In the genomic region with DNA sequence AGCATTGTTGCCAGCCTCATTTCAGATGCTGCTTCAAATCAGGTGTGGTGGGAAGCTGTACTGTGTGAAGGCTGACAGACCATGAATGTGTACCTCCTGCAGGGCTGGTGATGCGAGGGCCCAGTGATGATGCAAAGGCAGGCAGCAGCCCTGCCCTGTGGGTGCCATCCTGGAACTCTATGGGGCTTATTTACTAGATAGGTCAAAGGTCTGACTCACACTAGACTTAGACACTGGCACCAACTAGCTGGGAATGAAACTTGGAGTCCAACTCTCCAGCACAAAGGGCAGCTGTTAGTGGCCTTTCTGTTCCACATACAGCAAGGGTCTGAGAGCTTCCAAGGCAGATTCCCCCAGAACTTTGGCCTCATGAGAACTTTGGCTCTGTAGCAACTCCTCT, we compare ENCODE assay signal across 19 cellular contexts.
A peak's percentile ranks its signal among the peaks of the same experiment; 100 is the strongest.
DNase-seq lines count a peak whose midpoint lies in the region; ATAC-seq and TF ChIP-seq lines count a peak whose summit lies in the region.
"Had no signal": no experiment of that assay in that cellular context is flagged by ENCODE, and none has a peak within 500 bp of the region (broad histone marks: within the 10 kb centered on the region; RNA-seq: fewer than 3 reads in every experiment).

No MANE protein-coding gene starts in this region.

- peaks cover 10% of the 10 kb centered on the region for H3K27me3 Mint-ChIP-seq in WTC11 (ENCODE audit: low read depth)

- H3K27ac Mint-ChIP-seq in WTC11 = no peak overlapping the region
- no peak overlapping the region for H3K27ac Mint-ChIP-seq in stimulated activated effector memory CD8-positive, alpha-beta T cell treated with anti-CD3 and anti-CD28 coated beads, Interleukin-12 subunit alpha, Interleukin-12 subunit beta, amount 100 ng/mL, for 72 hours
- H3K27ac Mint-ChIP-seq: B cell, IgD-negative memory B cell had no signal

- ATAC-seq in WTC11 (peak; percentile 24; the same call in 1 of the 2 replicates), right lobe of liver (peak; percentile 81 to 96 (median 88))
- ATAC-seq in stimulated activated effector memory CD8-positive, alpha-beta T cell treated with anti-CD3 and anti-CD28 coated beads, Interleukin-12 subunit alpha, Interleukin-12 subunit beta, amount 100 ng/mL, for 72 hours = peak; percentile 11

- WGBS in right lobe of liver (ENCODE audit: insufficient coverage, low coverage, low lambda C conversion rate, missing lambda C conversion rate) = 20% methylated on average over 1 of the region's 1 CpG
- 88 to 100% methylated on average over 1 of the region's 1 CpG for WGBS in thyroid gland, 2 donors

- H3K36me3 Mint-ChIP-seq in WTC11 = peaks cover 29% of the 10 kb centered on the region
- peaks cover 14% of the 10 kb centered on the region for H3K36me3 Mint-ChIP-seq in stimulated activated effector memory CD8-positive, alpha-beta T cell treated with anti-CD3 and anti-CD28 coated beads, Interleukin-12 subunit alpha, Interleukin-12 subunit beta, amount 100 ng/mL, for 72 hours

- TF ChIP-seq CTCF in WTC11 (IDR thresholded peaks at IDR 0.05) (no peak), right lobe of liver (IDR thresholded peaks at IDR 0.05) (no peak), thyroid gland (IDR thresholded peaks at IDR 0.05) (no peak)

- TF ChIP-seq POLR2A in right lobe of liver (IDR thresholded peaks at IDR 0.05) (no peak), thyroid gland (IDR thresholded peaks at IDR 0.05) (no peak)

- no peaks in the 10 kb centered on the region for H3K4me1 ChIP-seq in right lobe of liver
- no peaks in the 10 kb centered on the region for H3K4me1 ChIP-seq in thyroid gland
- H3K4me1 ChIP-seq: Caco-2 had no signal

- no peaks in the 10 kb centered on the region for H3K4me1 Mint-ChIP-seq in WTC11
- no peaks in the 10 kb centered on the region for H3K4me1 Mint-ChIP-seq in stimulated activated effector memory CD8-positive, alpha-beta T cell treated with anti-CD3 and anti-CD28 coated beads, Interleukin-12 subunit alpha, Interleukin-12 subunit beta, amount 100 ng/mL, for 72 hours
- H3K4me1 Mint-ChIP-seq: B cell; CD4-positive, CD25-positive, alpha-beta regulatory T cell; H9; IgD-negative memory B cell had no signal

- DNase-seq in MG63 = peak; percentile 39
- no peak for DNase-seq in WTC11 (ENCODE audit: low spot score)
- DNase-seq in right lobe of liver = no peak
- DNase-seq in stimulated activated effector memory CD8-positive, alpha-beta T cell treated with anti-CD3 and anti-CD28 coated beads, Interleukin-12 subunit alpha, Interleukin-12 subunit beta, amount 100 ng/mL, for 72 hours (ENCODE audit: low spot score in 2 of 2) = peak in 1 of 2 donors; percentile 22
- DNase-seq in Ammon's horn (ENCODE audit: low spot score) = no peak
- DNase-seq in thyroid gland = no peak
- no peak for DNase-seq in SKM-1 (lab: John Stamatoyannopoulos, UW; ENCODE audit: unreplicated experiment)
- DNase-seq: Caco-2; CD4-positive, CD25-positive, alpha-beta regulatory T cell; H9; Kasumi-1; NCI-H1105; NCI-H187; NCI-H345; NCI-H526 treated with DMSO at 0.1 percent for 48 hours; NK-92 treated with Interleukin-12 subunit alpha and Interleukin-12 subunit beta, amount 100 ng/mL, for 24 hours; RPMI8226 had no signal

- H3K9me3 ChIP-seq in MG63 (0 out of 2 replicates have a peak, but pooled peaks cover 2% of the 10 kb centered on the region), right lobe of liver (no peaks in the 10 kb centered on the region), thyroid gland (no peaks in the 10 kb centered on the region)
- H3K9me3 ChIP-seq: Caco-2 had no signal

- peaks cover 7% of the 10 kb centered on the region for H3K9me3 Mint-ChIP-seq in WTC11
- H3K9me3 Mint-ChIP-seq in stimulated activated effector memory CD8-positive, alpha-beta T cell treated with anti-CD3 and anti-CD28 coated beads, Interleukin-12 subunit alpha, Interleukin-12 subunit beta, amount 100 ng/mL, for 72 hours = no peaks in the 10 kb centered on the region

- H3K27me3 ChIP-seq in MG63 = no peaks in the 10 kb centered on the region; the same call in none of the 2 replicates
- no peaks in the 10 kb centered on the region for H3K27me3 ChIP-seq in right lobe of liver
- H3K27me3 ChIP-seq in thyroid gland = no peaks in the 10 kb centered on the region

- POLR2A ChIA-PET in WTC11 (lab: Charles Lee) = interaction anchor here (0.8 kb wide), 1 partner anchor 18 kb away, joined by 5 read pairs; no protein-coding TSS in a partner anchor

- no peak overlapping the region for H3K4me3 Mint-ChIP-seq in WTC11
- no peak overlapping the region for H3K4me3 Mint-ChIP-seq in stimulated activated effector memory CD8-positive, alpha-beta T cell treated with anti-CD3 and anti-CD28 coated beads, Interleukin-12 subunit alpha, Interleukin-12 subunit beta, amount 100 ng/mL, for 72 hours
- H3K4me3 Mint-ChIP-seq: B cell; CD4-positive, CD25-positive, alpha-beta regulatory T cell; H9; IgD-negative memory B cell had no signal

- intact Hi-C loops in right lobe of liver (cut with DNase I) = no loop called here
- intact Hi-C loops in thyroid gland (cut with DNase I) = no loop called here

- CTCF ChIA-PET in WTC11 (lab: Charles Lee) = interaction anchor here (0.6 to 1.7 kb wide), 3 partner anchors 18 to 78 kb away, joined by 3 to 10 read pairs (median 7); no protein-coding TSS in a partner anchor

- no peak overlapping the region for H3K4me3 ChIP-seq in MG63
- H3K4me3 ChIP-seq in right lobe of liver = no peak overlapping the region
- H3K4me3 ChIP-seq in thyroid gland (replicated peaks in 1 of 3) = no peak overlapping the region

- no peak overlapping the region for H3K27ac ChIP-seq in right lobe of liver
- H3K27ac ChIP-seq in thyroid gland = no peak overlapping the region

- peaks cover 26% of the 10 kb centered on the region for H3K36me3 ChIP-seq in MG63
- peaks cover 0 to 19% (median 0%) of the 10 kb centered on the region in 4 donors for H3K36me3 ChIP-seq in right lobe of liver
- H3K36me3 ChIP-seq in thyroid gland = peaks cover 9 to 21% of the 10 kb centered on the region in 2 donors

TF ChIP-seq in WTC11, 78 proteins besides CTCF, POLR2A, EP300 and RAD21:
- TF ChIP-seq GRHL2 (CRISPR knock-in tag; IDR thresholded peaks at IDR 0.05; ENCODE audit: insufficient replicate concordance, severe bottlenecking) (no peak), SP1 (CRISPR knock-in tag; conservative IDR thresholded peaks at IDR 0.05) (no peak), ELF4 (CRISPR knock-in tag; IDR thresholded peaks at IDR 0.05; ENCODE audit: low read depth) (no peak), RORB (CRISPR knock-in tag; IDR thresholded peaks at IDR 0.05) (no peak), SMAD4 (CRISPR knock-in tag; IDR thresholded peaks at IDR 0.05) (no peak)
- TF ChIP-seq, protein P1, sequence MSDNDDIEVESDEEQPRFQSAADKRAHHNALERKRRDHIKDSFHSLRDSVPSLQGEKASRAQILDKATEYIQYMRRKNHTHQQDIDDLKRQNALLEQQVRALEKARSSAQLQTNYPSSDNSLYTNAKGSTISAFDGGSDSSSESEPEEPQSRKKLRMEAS (CRISPR knock-in tag; IDR thresholded peaks at IDR 0.05) = no peak
- TF ChIP-seq, protein P2, sequence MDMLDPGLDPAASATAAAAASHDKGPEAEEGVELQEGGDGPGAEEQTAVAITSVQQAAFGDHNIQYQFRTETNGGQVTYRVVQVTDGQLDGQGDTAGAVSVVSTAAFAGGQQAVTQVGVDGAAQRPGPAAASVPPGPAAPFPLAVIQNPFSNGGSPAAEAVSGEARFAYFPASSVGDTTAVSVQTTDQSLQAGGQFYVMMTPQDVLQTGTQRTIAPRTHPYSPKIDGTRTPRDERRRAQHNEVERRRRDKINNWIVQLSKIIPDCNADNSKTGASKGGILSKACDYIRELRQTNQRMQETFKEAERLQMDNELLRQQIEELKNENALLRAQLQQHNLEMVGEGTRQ (CRISPR knock-in tag; IDR thresholded peaks at IDR 0.05) = no peak
- TF ChIP-seq, protein P3, sequence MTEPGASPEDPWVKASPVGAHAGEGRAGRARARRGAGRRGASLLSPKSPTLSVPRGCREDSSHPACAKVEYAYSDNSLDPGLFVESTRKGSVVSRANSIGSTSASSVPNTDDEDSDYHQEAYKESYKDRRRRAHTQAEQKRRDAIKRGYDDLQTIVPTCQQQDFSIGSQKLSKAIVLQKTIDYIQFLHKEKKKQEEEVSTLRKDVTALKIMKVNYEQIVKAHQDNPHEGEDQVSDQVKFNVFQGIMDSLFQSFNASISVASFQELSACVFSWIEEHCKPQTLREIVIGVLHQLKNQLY (CRISPR knock-in tag; IDR thresholded peaks at IDR 0.05) = no peak

Comparison
In these comparisons a context has a peak if more than half of its experiments do, and no peak if none do; other contexts are left out.
1. ATAC-seq: peak in every context shown above with its lines; median percentile 88 in right lobe of liver; 24 in WTC11; 11 in stimulated activated effector memory CD8-positive, alpha-beta T cell treated with anti-CD3 and anti-CD28 coated beads, Interleukin-12 subunit alpha, Interleukin-12 subunit beta, amount 100 ng/mL, for 72 hours.